ENCODE assay signal across 9 cellular contexts in genomic region chrX:120310861-120311631, GRCh38. TPM values are rescaled to one million over a fixed set of nuclear protein-coding genes. Genes with fewer than 3 reads are reported as not detected.
A peak's percentile ranks its signal among the peaks of the same experiment; 100 is the strongest.
DNase-seq lines count a peak whose midpoint lies in the region; ATAC-seq and TF ChIP-seq lines count a peak whose summit lies in the region.
"Had no signal": no experiment of that assay in that cellular context is flagged by ENCODE, and none has a peak within 500 bp of the region (broad histone marks: within the 10 kb centered on the region; RNA-seq: fewer than 3 reads in every experiment).

Gene TMEM255A, minus strand, starts transcription at chrX:120311461. Its CDS starts 152 bp downstream, at chrX:120311309.

- WGBS in mammary epithelial cell (ENCODE audit: low coverage, missing lambda C conversion rate), result 24% methylated on average over 15 of the region's 48 CpGs
- 1 to 45% methylated on average over 12 to 38 of the region's 48 CpGs for WGBS in tibial nerve, 2 donors

- TF ChIP-seq POLR2A in tibial nerve (IDR thresholded peaks at IDR 0.05), result peak in 1 of 2 donors; percentile 18

- TF ChIP-seq EP300 in tibial nerve (IDR thresholded peaks at IDR 0.05), result peak in 1 of 2 donors; percentile 27

- in situ Hi-C loops in mammary epithelial cell (cut with MboI; ENCODE audit: low sequenced_read_pairs in 2 of 2), result no loop called here

- no TSS peak for BruUV-seq in mammary epithelial cell (replicated peaks; lab: Mats Ljungman, UMichigan)

- H3K4me2 ChIP-seq in mammary epithelial cell (ENCODE audit: insufficient read depth, low read depth, low read length), result peak within 1 kb of the TSS; percentile 84

- H3K27ac ChIP-seq in mammary epithelial cell (ENCODE audit: insufficient read depth, low read depth, low read length) (no peak within 1 kb of the TSS), lower lobe of right lung (no peak within 1 kb of the TSS), tibial nerve (peak within 1 kb of the TSS in 1 of 4 donors; percentile 58)
- H3K27ac ChIP-seq: VCaP had no signal

- intact Hi-C loops in mammary epithelial cell (cut with micrococcal nuclease), result no loop called here
- intact Hi-C loops in lower lobe of right lung (cut with DNase I), result no loop called here

- H3K9ac ChIP-seq in mammary epithelial cell (ENCODE audit: insufficient read depth, low read length), result no peak within 1 kb of the TSS

- no peaks in the 10 kb centered on the region for H4K20me1 ChIP-seq in mammary epithelial cell (ENCODE audit: insufficient read depth, low read length)

- dilution Hi-C loops in mammary epithelial cell (cut with HindIII; ENCODE audit: low sequenced_read_pairs), result loop anchor here (5.0 kb wide), 1 partner anchor 69 kb away; no protein-coding TSS in a partner anchor

- CTCF ChIA-PET in mammary epithelial cell (lab: Charles Lee; ENCODE audit: low non-redundant PET), result interaction anchor here (0.7 kb wide), 1 partner anchor 164 kb away, joined by 4 read pairs; no protein-coding TSS in a partner anchor

- peak within 1 kb of the TSS; percentile 81 for H2AFZ ChIP-seq in mammary epithelial cell (ENCODE audit: low read depth, low read length)

- H3K4me1 ChIP-seq in mammary epithelial cell (ENCODE audit: insufficient read depth, low read length) (peaks cover 11% of the 10 kb centered on the region), lower lobe of right lung (peaks cover 15% of the 10 kb centered on the region), tibial nerve (peaks cover 0 to 18% (median 0%) of the 10 kb centered on the region in 4 donors)

- H3K4me3 ChIP-seq in GM12864 (ENCODE audit: low read depth, low read length) (peak within 1 kb of the TSS; percentile 50), mammary epithelial cell (replicated peaks in 1 of 3; ENCODE audit: insufficient read depth in 1 of 3, low read depth in 2 of 3, low read length in 3 of 3) (peak within 1 kb of the TSS; percentile 35 to 44 (median 43)), lower lobe of right lung (peak within 1 kb of the TSS; percentile 46), tibial nerve (peak within 1 kb of the TSS; percentile 23 to 55 (median 34))

- H3K36me3 ChIP-seq in mammary epithelial cell (ENCODE audit: insufficient read depth, low read length), result no peaks in the 10 kb centered on the region
- no peaks in the 10 kb centered on the region for H3K36me3 ChIP-seq in lower lobe of right lung
- no peaks in the 10 kb centered on the region for H3K36me3 ChIP-seq in tibial nerve

- DNase-seq in GM12864 (ENCODE audit: low read depth) (no peak), NCI-H146 (lab: John Stamatoyannopoulos, UW) (peak; percentile 26), mammary epithelial cell (no peak), lower lobe of right lung (peak; percentile 37), tibial nerve (ENCODE audit: low spot score in 2 of 2) (no peak), SIG-M5 treated with dmso at 0.1 percent for 504 hours (lab: John Stamatoyannopoulos, UW; ENCODE audit: unreplicated experiment) (no peak)

- TF ChIP-seq CTCF in GM12864 (IDR thresholded peaks at IDR 0.05; ENCODE audit: low read depth, low read length, missing control alignments), result no peak
- no peak for TF ChIP-seq CTCF in mammary epithelial cell (conservative IDR thresholded peaks at IDR 0.05 in 1 of 2, IDR thresholded peaks at IDR 0.05 in 1 of 2; ENCODE audit: extremely low read depth in 1 of 2, insufficient read depth in 1 of 2, low read depth in 1 of 2, low read length in 2 of 2)
- no peak for TF ChIP-seq CTCF in lower lobe of right lung (IDR thresholded peaks at IDR 0.05)
- TF ChIP-seq CTCF in tibial nerve (IDR thresholded peaks at IDR 0.05), result no peak

- H3K79me2 ChIP-seq in mammary epithelial cell (ENCODE audit: insufficient read depth, low read length), result no peaks in the 10 kb centered on the region

- ATAC-seq in lower lobe of right lung (peak in 1 of 2 donors; percentile 6), HG02798 (IDR thresholded peaks at IDR 0.05; ENCODE audit: poor library complexity, unreplicated experiment) (no peak)
- no peak for ATAC-seq in activated CD4-positive, CD25-positive, alpha-beta regulatory T cell treated with anti-CD3 and anti-CD28 coated beads, Interleukin-2, amount 50 U/mL, for 24 hours

- H3K9me3 ChIP-seq in mammary epithelial cell (replicated peaks; ENCODE audit: insufficient read depth, low read length) (no peaks in the 10 kb centered on the region), lower lobe of right lung (no peaks in the 10 kb centered on the region), tibial nerve (no peaks in the 10 kb centered on the region)

- H3K27me3 ChIP-seq in mammary epithelial cell (ENCODE audit: insufficient read depth, low read length), result no peaks in the 10 kb centered on the region
- peaks cover 31% of the 10 kb centered on the region for H3K27me3 ChIP-seq in lower lobe of right lung (ENCODE audit: low read depth)
- peaks cover 0 to 87% of the 10 kb centered on the region in 2 donors for H3K27me3 ChIP-seq in tibial nerve

RNA-seq across cellular contexts. Expression of gene TMEM255A, which starts in this region (rescaled TPM):
- total RNA-seq in mammary epithelial cell (under 1 TPM in 1 of 2 donors, not detected in 1; 0.40 TPM), lower lobe of right lung (2.7 TPM), tibial nerve (1 to 10 TPM; 3.9 to 7.1 (median 6.1) TPM)
- polyA plus RNA-seq in mammary epithelial cell, result 0.43 TPM
- not detected for polyA minus RNA-seq in mammary epithelial cell

Comparison
In these comparisons a context has a peak if more than half of its experiments do, and no peak if none do; other contexts are left out.
1. DNase-seq: peak in NCI-H146 (single experiment) and lower lobe of right lung (single experiment); none in GM12864 (single experiment), mammary epithelial cell (single experiment), tibial nerve (0 of 2) and SIG-M5 treated with dmso at 0.1 percent for 504 hours (single experiment).
2. Peak in every context shown above with its lines, with median percentiles within 50 percentile points of each other: H3K4me3 ChIP-seq.